26 cellular contexts compared by ENCODE assay signal in genomic region chr3:23656821-23657220, GRCh38.
"Had no signal": no experiment of that assay in that cellular context is flagged by ENCODE, and none has a peak within 500 bp of the region (broad histone marks: within the 10 kb centered on the region; RNA-seq: fewer than 3 reads in every experiment).

No MANE protein-coding gene starts in this region.

- DNase-seq: colonic mucosa; effector CD8-positive, alpha-beta T cell; endodermal cell; foreskin fibroblast; gastrocnemius medialis; heart left ventricle; kidney; mesenchymal stem cell; mucosa of descending colon; naive thymus-derived CD4-positive, alpha-beta T cell; nephron progenitor cell; nucleus accumbens; right cardiac atrium; sigmoid colon; stimulated activated CD4-positive, alpha-beta T cell treated with anti-CD3 and anti-CD28 coated beads, Interleukin-2, amount 100 ng/mL, for 24 hours; stimulated activated CD4-positive, alpha-beta T cell treated with anti-CD3 and anti-CD28 coated beads, Interleukin-4, amount 100 ng/mL, for 24 hours; upper lobe of left lung had no signal

- H3K4me2 ChIP-seq: hepatocyte had no signal

- H3K9me3 ChIP-seq: colonic mucosa, gastrocnemius medialis, mucosa of descending colon, prostate gland, sigmoid colon, thoracic aorta, upper lobe of left lung had no signal

- ATAC-seq: gastrocnemius medialis; heart left ventricle; left lobe of liver; mucosa of descending colon; naive thymus-derived CD4-positive, alpha-beta T cell; right cardiac atrium; stimulated activated effector memory CD8-positive, alpha-beta T cell treated with anti-CD3 and anti-CD28 coated beads, Interleukin-12 subunit alpha, Interleukin-12 subunit beta, amount 100 ng/mL, for 72 hours had no signal

- H3K79me2 ChIP-seq: hepatocyte had no signal

- H3K4me1 ChIP-seq: colonic mucosa, gastrocnemius medialis, prostate gland, sigmoid colon, upper lobe of left lung had no signal

- H3K27ac ChIP-seq: colonic mucosa, epithelial cell of prostate, gastrocnemius medialis, heart left ventricle, hepatocyte, prostate gland, sigmoid colon, thoracic aorta, tibial nerve, upper lobe of left lung had no signal

- H3K4me3 ChIP-seq: colonic mucosa, gastrocnemius medialis, heart left ventricle, hepatocyte, lung, mucosa of descending colon, prostate gland, sigmoid colon, thoracic aorta, tibial nerve, upper lobe of left lung had no signal

- H2AFZ ChIP-seq: hepatocyte had no signal

- H3K36me3 ChIP-seq: colonic mucosa, gastrocnemius medialis, heart left ventricle, prostate gland, sigmoid colon, thoracic aorta, tibial nerve, upper lobe of left lung had no signal

- FAIRE-seq: kidney, urothelium cell line had no signal
